38 cellular contexts compared by ENCODE assay signal in the genomic region with DNA sequence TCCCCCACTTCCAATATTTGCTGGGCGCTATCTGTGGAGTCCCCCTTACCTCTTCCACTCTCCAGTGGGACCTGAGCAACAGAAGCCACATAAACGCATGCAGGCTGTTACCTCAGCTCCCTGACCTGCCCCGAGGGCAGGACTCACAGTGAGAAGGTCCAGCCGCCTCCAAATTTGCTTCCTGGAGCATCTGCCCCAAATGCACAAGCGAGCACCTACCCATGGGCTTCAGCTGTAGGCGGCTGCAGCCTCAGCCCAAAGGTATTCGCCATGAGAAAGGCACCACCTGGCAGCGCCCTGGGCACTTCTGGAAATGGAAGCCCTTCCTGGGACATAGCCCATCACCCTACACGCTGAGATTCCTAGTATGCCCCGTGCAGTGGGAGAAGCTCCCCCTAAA. TPM values are rescaled to one million over a fixed set of nuclear protein-coding genes. Genes with fewer than 3 reads are reported as not detected.
"Had no signal": no experiment of that assay in that cellular context is flagged by ENCODE, and none has a peak within 500 bp of the region (broad histone marks: within the 10 kb centered on the region; RNA-seq: fewer than 3 reads in every experiment).

No MANE protein-coding gene starts in this region.

- H3K4me3 ChIP-seq: MG63 had no signal

- DNase-seq: Karpas-422, Kasumi-1, MG63, MM.1S, MV-4-11, NCI-H1048, NCI-H1092, NCI-H1092 treated with DMSO at 0.1 percent for 48 hours, NCI-H1105, NCI-H1105 treated with DMSO at 0.1 percent for 48 hours, NCI-H1417, NCI-H1417 treated with DMSO at 0.1 percent for 48 hours, NCI-H1436, NCI-H1436 treated with DMSO at 0.1 percent for 48 hours, NCI-H146, NCI-H1694, NCI-H1694 treated with DMSO at 0.1 percent for 48 hours, NCI-H187, NCI-H187 treated with DMSO at 0.1 percent for 48 hours, NCI-H1930, NCI-H2029, NCI-H2029 treated with DMSO at 0.1 percent for 48 hours, NCI-H2081, NCI-H2081 treated with DMSO at 0.1 percent for 48 hours, NCI-H2107, NCI-H2171, NCI-H2171 treated with DMSO at 0.1 percent for 48 hours, NCI-H2227 treated with DMSO at 0.1 percent for 48 hours, NCI-H226, NCI-H345, NCI-H446, NCI-H446 treated with DMSO at 0.1 percent for 48 hours, NCI-H510A had no signal

- H3K4me2 ChIP-seq: KMS-11 had no signal

- H3K9ac ChIP-seq: KMS-11 had no signal

- H3K27me3 ChIP-seq: MG63 had no signal

- H3K36me3 ChIP-seq: MG63 had no signal

- H3K9me3 ChIP-seq: MG63 had no signal

- H3K27ac ChIP-seq: KMS-11 had no signal

RNA-seq across cellular contexts. Expression of a gene that starts 23.4 kb away (rescaled TPM):
- total RNA-seq: LHCN-M2, M059J, MCF 10A, NCI-H460 had no signal
